29 cellular contexts compared by ENCODE assay signal in genomic region chr11:9490376-9490775, GRCh38.
"Had no signal": no experiment of that assay in that cellular context is flagged by ENCODE, and none has a peak within 500 bp of the region (broad histone marks: within the 10 kb centered on the region; RNA-seq: fewer than 3 reads in every experiment).

No MANE protein-coding gene starts in this region.

- ATAC-seq: activated CD4-positive, alpha-beta T cell treated with anti-CD3 and anti-CD28 coated beads for 36 hours; activated CD4-positive, CD25-positive, alpha-beta regulatory T cell treated with anti-CD3 and anti-CD28 coated beads, Interleukin-2, amount 50 U/mL, for 24 hours; activated CD8-positive, alpha-beta memory T cell treated with anti-CD3 and anti-CD28 coated beads, Interleukin-2, amount 10 ng/mL, durations not matched to agents 7 days and 5 days; activated CD8-positive, alpha-beta T cell treated with anti-CD3 and anti-CD28 coated beads, Interleukin-2, amount 10 ng/mL, durations not matched to agents 7 days and 5 days; activated naive CD8-positive, alpha-beta T cell treated with anti-CD3 and anti-CD28 coated beads, Interleukin-2, amount 50 U/mL, for 24 hours; body of pancreas; T-cell; T-helper 17 cell; WTC11 had no signal

- H3K4me1 ChIP-seq: body of pancreas, breast epithelium had no signal

- H3K27me3 ChIP-seq: body of pancreas, brain microvascular endothelial cell, breast epithelium had no signal

- H3K9me3 ChIP-seq: body of pancreas, breast epithelium had no signal

- H3K4me3 ChIP-seq: body of pancreas, breast epithelium had no signal

- H3K27ac ChIP-seq: body of pancreas, brain microvascular endothelial cell, breast epithelium, WERI-Rb-1 had no signal

- DNase-seq: activated CD4-positive, alpha-beta memory T cell treated with anti-CD3 and anti-CD28 coated beads, Interleukin-2, amount 10 ng/mL, durations not matched to agents 7 days and 5 days; activated CD4-positive, alpha-beta T cell treated with anti-CD3 and anti-CD28 coated beads for 1 hour; activated CD4-positive, alpha-beta T cell treated with anti-CD3 and anti-CD28 coated beads for 36 hours; activated CD4-positive, alpha-beta T cell treated with anti-CD3 and anti-CD28 coated beads for 48 hours; activated CD4-positive, alpha-beta T cell treated with anti-CD3 and anti-CD28 coated beads, Interleukin-2, amount 10 ng/mL, durations not matched to agents 7 days and 5 days; activated CD4-positive, alpha-beta T cell treated with anti-CD3 and anti-CD28 coated beads, Interleukin-2, amount 50 U/mL, for 48 hours; activated CD4-positive, CD25-positive, alpha-beta regulatory T cell; activated CD8-positive, alpha-beta memory T cell treated with anti-CD3 and anti-CD28 coated beads for 24 hours; activated CD8-positive, alpha-beta memory T cell treated with anti-CD3 and anti-CD28 coated beads, Interleukin-2, amount 10 ng/mL, durations not matched to agents 7 days and 5 days; activated CD8-positive, alpha-beta T cell treated with anti-CD3 and anti-CD28 coated beads, Interleukin-2, amount 10 ng/mL, durations not matched to agents 7 days and 5 days; activated effector memory CD4-positive, alpha-beta T cell treated with Interleukin-2 at 50 U/mL for 16 hours; activated gamma-delta T cell; activated naive CD4-positive, alpha-beta T cell treated with anti-CD3 and anti-CD28 coated beads, Interleukin-2, amount 10 ng/mL, durations not matched to agents 7 days and 5 days; activated naive CD4-positive, alpha-beta T cell treated with Interleukin-2 at 50 U/mL for 16 hours; activated naive CD8-positive, alpha-beta T cell treated with anti-CD3 and anti-CD28 coated beads, Interleukin-2, amount 10 ng/mL, durations not matched to agents 7 days and 5 days; activated naive CD8-positive, alpha-beta T cell treated with anti-CD3 and anti-CD28 coated beads, Interleukin-2, amount 50 U/mL, for 24 hours; activated T-cell treated with anti-CD3 and anti-CD28 coated beads, Interleukin-2, amount 50 U/mL, for 24 hours; activated T-cell treated with anti-CD3 and anti-CD28 coated beads, Interleukin-2, amount 50 U/mL, for 48 hours; aorta; body of pancreas; brain microvascular endothelial cell; central memory CD4-positive, alpha-beta T cell; T-cell; T-helper 17 cell; T1000; WERI-Rb-1 had no signal
